In the genomic region with DNA sequence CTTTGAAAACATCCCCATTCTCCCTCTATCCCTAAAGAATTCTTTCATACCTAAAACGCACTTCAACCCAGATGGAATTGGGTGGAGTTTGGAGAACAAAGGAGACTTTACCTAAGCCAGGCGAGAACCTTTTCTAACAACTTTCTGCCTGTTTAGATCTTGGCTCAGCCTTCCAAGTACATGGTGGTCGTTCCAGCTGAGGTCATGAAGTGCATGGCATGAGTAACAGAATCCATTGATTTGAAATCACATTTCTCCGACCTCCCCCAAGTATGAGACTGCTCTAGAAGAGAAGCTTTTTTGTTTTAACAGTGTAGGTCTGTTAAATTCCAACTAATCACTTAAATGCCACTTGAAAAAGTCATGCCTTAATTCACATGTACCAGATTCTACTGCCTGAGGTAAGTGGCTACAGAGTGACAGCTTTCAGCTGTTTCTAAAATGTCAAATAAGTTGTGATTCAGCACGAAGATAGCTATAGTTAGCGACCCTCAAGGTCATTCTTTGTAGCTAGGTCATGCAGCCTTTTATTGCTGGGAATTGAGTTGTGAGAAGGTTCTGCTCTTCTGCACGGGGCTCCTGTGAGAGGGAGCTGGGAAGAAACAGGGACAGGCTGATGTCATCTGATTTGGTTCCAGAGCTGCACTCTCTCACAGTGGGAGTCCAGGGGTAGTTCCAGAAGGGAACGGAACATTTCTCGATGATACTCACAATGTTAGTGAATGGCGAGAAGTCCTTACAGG, we compare ENCODE assay signal across 11 cellular contexts.
DNase-seq lines count a peak whose midpoint lies in the region; ATAC-seq, FAIRE-seq and TF ChIP-seq lines count a peak whose summit lies in the region.
"Had no signal": no experiment of that assay in that cellular context is flagged by ENCODE, and none has a peak within 500 bp of the region (broad histone marks: within the 10 kb centered on the region; RNA-seq: fewer than 3 reads in every experiment).

No MANE protein-coding gene starts in this region.

- H3K9ac ChIP-seq in trophoblast cell (ENCODE audit: low read length), result no peak overlapping the region

- no peak overlapping the region for H3K18ac ChIP-seq in trophoblast cell (ENCODE audit: low read length)

- ATAC-seq in WTC11, result no peak

- no peaks in the 10 kb centered on the region for H3K79me2 ChIP-seq in trophoblast cell (ENCODE audit: control insufficient read depth, insufficient read depth, low read length, poor library complexity)

- peak overlapping the region in 2 of 8 donors; percentile 23 to 32 for H3K4me3 Mint-ChIP-seq in CD4-positive, alpha-beta memory T cell
- H3K4me3 Mint-ChIP-seq in WTC11, result no peak overlapping the region

- CTCF ChIA-PET in CD4-positive, alpha-beta memory T cell (lab: Charles Lee; ENCODE audit: partially characterized antibody), result interaction anchor here (0.8 to 1.6 kb wide), 3 partner anchors 42 to 114 kb away, joined by 3 read pairs; no protein-coding TSS in a partner anchor
- CTCF ChIA-PET in WTC11 (lab: Charles Lee), result interaction anchor here (0.6 to 1.5 kb wide), 3 partner anchors 66 to 357 kb away, joined by 3 to 10 read pairs (median 3); no protein-coding TSS in a partner anchor

- no peak overlapping the region for H2AFZ ChIP-seq in trophoblast cell (ENCODE audit: insufficient read depth, low read length, poor library complexity)

- H2AK5ac ChIP-seq in trophoblast cell (ENCODE audit: low read length), result no peak overlapping the region

- POLR2A ChIA-PET in CD4-positive, alpha-beta memory T cell (lab: Charles Lee; ENCODE audit: partially characterized antibody), result no interaction called here
- POLR2A ChIA-PET in WTC11 (lab: Charles Lee), result no interaction called here

- peaks cover 51% of the 10 kb centered on the region for H3K4me1 ChIP-seq in CD4-positive, alpha-beta memory T cell (ENCODE audit: insufficient read depth, low read length)
- H3K4me1 ChIP-seq in right atrium auricular region (peaks cover 0 to 83% of the 10 kb centered on the region in 2 donors), trophoblast cell (ENCODE audit: control insufficient read depth in 1 of 2, insufficient read depth in 2 of 2, low read length in 2 of 2) (no peaks in the 10 kb centered on the region)

- H3K27ac Mint-ChIP-seq in CD4-positive, alpha-beta memory T cell, result peak overlapping the region in 5 of 7 donors; percentile 47 to 95 (median 61)
- peak overlapping the region; percentile 54 for H3K27ac Mint-ChIP-seq in WTC11

- no peaks in the 10 kb centered on the region for H3K79me1 ChIP-seq in trophoblast cell (ENCODE audit: low read length)

- H3K4ac ChIP-seq in trophoblast cell (ENCODE audit: low read depth, low read length), result no peak overlapping the region

- no peak overlapping the region for H2BK120ac ChIP-seq in trophoblast cell (ENCODE audit: insufficient read depth, low read length, poor library complexity)

- H3K4me3 ChIP-seq in CD4-positive, alpha-beta memory T cell (ENCODE audit: low read length in 2 of 2), result no peak overlapping the region
- H3K4me3 ChIP-seq in right atrium auricular region (peak overlapping the region in 1 of 2 donors; percentile 12), trophoblast cell (ENCODE audit: low read depth, low read length) (no peak overlapping the region)

- H3K14ac ChIP-seq in trophoblast cell (ENCODE audit: low read length), result no peak overlapping the region

- no peak overlapping the region for H4K12ac ChIP-seq in trophoblast cell (ENCODE audit: low read depth, low read length)

- WGBS in trophoblast cell (ENCODE audit: extremely low coverage, insufficient coverage, insufficient read length), result no CpG with 5 or more reads among the region's 10 CpGs

- no peaks in the 10 kb centered on the region for H3K27me3 ChIP-seq in CD4-positive, alpha-beta memory T cell (ENCODE audit: insufficient read depth, low read length)
- H3K27me3 ChIP-seq in right atrium auricular region, result no peaks in the 10 kb centered on the region
- H3K27me3 ChIP-seq in trophoblast cell (ENCODE audit: insufficient read depth, low read length), result no peaks in the 10 kb centered on the region

- H3K9me3 Mint-ChIP-seq in CD4-positive, alpha-beta memory T cell, result no peaks in the 10 kb centered on the region
- no peaks in the 10 kb centered on the region for H3K9me3 Mint-ChIP-seq in WTC11

- intact Hi-C loops in CD4-positive, alpha-beta memory T cell (cut with micrococcal nuclease), result no loop called here

- H3K27ac ChIP-seq in CD4-positive, alpha-beta memory T cell (ENCODE audit: low read depth, low read length), result no peak overlapping the region
- H3K27ac ChIP-seq in right atrium auricular region, result peak overlapping the region; percentile 57 to 71
- no peak overlapping the region for H3K27ac ChIP-seq in trophoblast cell (ENCODE audit: low read depth, low read length)

- H3K9me3 ChIP-seq in CD4-positive, alpha-beta memory T cell (ENCODE audit: control insufficient read depth in 1 of 2, low read length in 2 of 2), result no peaks in the 10 kb centered on the region
- H3K9me3 ChIP-seq in right atrium auricular region, result no peaks in the 10 kb centered on the region
- H3K9me3 ChIP-seq in trophoblast cell (ENCODE audit: insufficient read depth, low read depth, low read length), result no peaks in the 10 kb centered on the region

- no peak for DNase-seq in CD4-positive, alpha-beta memory T cell
- DNase-seq in WTC11 (ENCODE audit: low spot score) (no peak), right atrium auricular region (ENCODE audit: low spot score) (no peak), trophoblast cell (no peak), HUDEP-2 (lab: John Stamatoyannopoulos, UW; ENCODE audit: unreplicated experiment in 76 of 76) (no peak), frontal cortex (ENCODE audit: low spot score in 2 of 2) (no peak), globus pallidus (ENCODE audit: low spot score) (no peak)
- DNase-seq in activated CD4-positive, CD25-positive, alpha-beta regulatory T cell treated with anti-CD3 and anti-CD28 coated beads, Interleukin-2, amount 50 U/mL, for 72 hours, result no peak
- DNase-seq: EL, NCI-H446 treated with DMSO at 0.1 percent for 48 hours had no signal

- H4K8ac ChIP-seq in trophoblast cell (ENCODE audit: low read depth, low read length), result no peak overlapping the region

- peaks cover 48 to 70% (median 59%) of the 10 kb centered on the region in 4 donors for H3K4me1 Mint-ChIP-seq in CD4-positive, alpha-beta memory T cell
- peaks cover 25% of the 10 kb centered on the region for H3K4me1 Mint-ChIP-seq in WTC11

- no peaks in the 10 kb centered on the region for H3K27me3 Mint-ChIP-seq in CD4-positive, alpha-beta memory T cell
- no peaks in the 10 kb centered on the region for H3K27me3 Mint-ChIP-seq in WTC11 (ENCODE audit: low read depth)

- TF ChIP-seq CTCF in WTC11 (IDR thresholded peaks at IDR 0.05) (no peak), right atrium auricular region (IDR thresholded peaks at IDR 0.05) (no peak)

- H2BK5ac ChIP-seq in trophoblast cell (ENCODE audit: low read depth, low read length, poor library complexity), result no peak overlapping the region

- no peak overlapping the region for H3K23ac ChIP-seq in trophoblast cell (ENCODE audit: low read length)

- H3K36me3 ChIP-seq in CD4-positive, alpha-beta memory T cell (ENCODE audit: insufficient read depth, low read length), result peaks cover 8% of the 10 kb centered on the region
- H3K36me3 ChIP-seq in right atrium auricular region (peaks cover 24% of the 10 kb centered on the region), trophoblast cell (ENCODE audit: control insufficient read depth in 1 of 2, insufficient read depth in 2 of 2, low read length in 2 of 2) (peaks cover 10 to 13% of the 10 kb centered on the region in 2 experiments)

- FAIRE-seq in frontal cortex (lab: Jason Lieb, UNC), result no peak
- FAIRE-seq: H54 had no signal

- peaks cover 40 to 54% of the 10 kb centered on the region in 2 donors for H3K36me3 Mint-ChIP-seq in CD4-positive, alpha-beta memory T cell
- peaks cover 21% of the 10 kb centered on the region for H3K36me3 Mint-ChIP-seq in WTC11

- peak overlapping the region; percentile 20 for H3K4me2 ChIP-seq in trophoblast cell (ENCODE audit: low read length)

- H4K91ac ChIP-seq in trophoblast cell (ENCODE audit: low read depth, low read length), result no peak overlapping the region

- H2BK12ac ChIP-seq in trophoblast cell (ENCODE audit: low read length), result no peak overlapping the region

TF ChIP-seq in WTC11, 78 proteins besides CTCF, POLR2A, EP300 and RAD21 (continues in another document):
- TF ChIP-seq, protein P1, sequence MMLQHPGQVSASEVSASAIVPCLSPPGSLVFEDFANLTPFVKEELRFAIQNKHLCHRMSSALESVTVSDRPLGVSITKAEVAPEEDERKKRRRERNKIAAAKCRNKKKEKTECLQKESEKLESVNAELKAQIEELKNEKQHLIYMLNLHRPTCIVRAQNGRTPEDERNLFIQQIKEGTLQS (CRISPR knock-in tag; conservative IDR thresholded peaks at IDR 0.05), result no peak
- TF ChIP-seq RELA (CRISPR knock-in tag; IDR thresholded peaks at IDR 0.05; ENCODE audit: borderline replicate concordance) (no peak), MYBL2 (CRISPR knock-in tag; IDR thresholded peaks at IDR 0.05) (no peak), CREB1 (CRISPR knock-in tag; IDR thresholded peaks at IDR 0.05) (no peak), GABPB1 (CRISPR knock-in tag; IDR thresholded peaks at IDR 0.05) (no peak), ZBTB21 (CRISPR knock-in tag; IDR thresholded peaks at IDR 0.05; ENCODE audit: borderline replicate concordance) (no peak), TCF7 (CRISPR knock-in tag; IDR thresholded peaks at IDR 0.05; ENCODE audit: low read depth) (no peak)
- TF ChIP-seq, protein P2, sequence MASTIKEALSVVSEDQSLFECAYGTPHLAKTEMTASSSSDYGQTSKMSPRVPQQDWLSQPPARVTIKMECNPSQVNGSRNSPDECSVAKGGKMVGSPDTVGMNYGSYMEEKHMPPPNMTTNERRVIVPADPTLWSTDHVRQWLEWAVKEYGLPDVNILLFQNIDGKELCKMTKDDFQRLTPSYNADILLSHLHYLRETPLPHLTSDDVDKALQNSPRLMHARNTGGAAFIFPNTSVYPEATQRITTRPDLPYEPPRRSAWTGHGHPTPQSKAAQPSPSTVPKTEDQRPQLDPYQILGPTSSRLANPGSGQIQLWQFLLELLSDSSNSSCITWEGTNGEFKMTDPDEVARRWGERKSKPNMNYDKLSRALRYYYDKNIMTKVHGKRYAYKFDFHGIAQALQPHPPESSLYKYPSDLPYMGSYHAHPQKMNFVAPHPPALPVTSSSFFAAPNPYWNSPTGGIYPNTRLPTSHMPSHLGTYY (CRISPR knock-in tag; IDR thresholded peaks at IDR 0.05), result no peak
- TF ChIP-seq, protein P3, sequence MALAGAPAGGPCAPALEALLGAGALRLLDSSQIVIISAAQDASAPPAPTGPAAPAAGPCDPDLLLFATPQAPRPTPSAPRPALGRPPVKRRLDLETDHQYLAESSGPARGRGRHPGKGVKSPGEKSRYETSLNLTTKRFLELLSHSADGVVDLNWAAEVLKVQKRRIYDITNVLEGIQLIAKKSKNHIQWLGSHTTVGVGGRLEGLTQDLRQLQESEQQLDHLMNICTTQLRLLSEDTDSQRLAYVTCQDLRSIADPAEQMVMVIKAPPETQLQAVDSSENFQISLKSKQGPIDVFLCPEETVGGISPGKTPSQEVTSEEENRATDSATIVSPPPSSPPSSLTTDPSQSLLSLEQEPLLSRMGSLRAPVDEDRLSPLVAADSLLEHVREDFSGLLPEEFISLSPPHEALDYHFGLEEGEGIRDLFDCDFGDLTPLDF (CRISPR knock-in tag; IDR thresholded peaks at IDR 0.05), result no peak

Comparison
In these comparisons a context has a peak if more than half of its experiments do, and no peak if none do; other contexts are left out.
1. H3K27ac ChIP-seq: peak in right atrium auricular region (2 of 2); none in CD4-positive, alpha-beta memory T cell (single experiment) and trophoblast cell (single experiment).